Comparison of ENCODE assay signal across 8 cellular contexts in the genomic region with DNA sequence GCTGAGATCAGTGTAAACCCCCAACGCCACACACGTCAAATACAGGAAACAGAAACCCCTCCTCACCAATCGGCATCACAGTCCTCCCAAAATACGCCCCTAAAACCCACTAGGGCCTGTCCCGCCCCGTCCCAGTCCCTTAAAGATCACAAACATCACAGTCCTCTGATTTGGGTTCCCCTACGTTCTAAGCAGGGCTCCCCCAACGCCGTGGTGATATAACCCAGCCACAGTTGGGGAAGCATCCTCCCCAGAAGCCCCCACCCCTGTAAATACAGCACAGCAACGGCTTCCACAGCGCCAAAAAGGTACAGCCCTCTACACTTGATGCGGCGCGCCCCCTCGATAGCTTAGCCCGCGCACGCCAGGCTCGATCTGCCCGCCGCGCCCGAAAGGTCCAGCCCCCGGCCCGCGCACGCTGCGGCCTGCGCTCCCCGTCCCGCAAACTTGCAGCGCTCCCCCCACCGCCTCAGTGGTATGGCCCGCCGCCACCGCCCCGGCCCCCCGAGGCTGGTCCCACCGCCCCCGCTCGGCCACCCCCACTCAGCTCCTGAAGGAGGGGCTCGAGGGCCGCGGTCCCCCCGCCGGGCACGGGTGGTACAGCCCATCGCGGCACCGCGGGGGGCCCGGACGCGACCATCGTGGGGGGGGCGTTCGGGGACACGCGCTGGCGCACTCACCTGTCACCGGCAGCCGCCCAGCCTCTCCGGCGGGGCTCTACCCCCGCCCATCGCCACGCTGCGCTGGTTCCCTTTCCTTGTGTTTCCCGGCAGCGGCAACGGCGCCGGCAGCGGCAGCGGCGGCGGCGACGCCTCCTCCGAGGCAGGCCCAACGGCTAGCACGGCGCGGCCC. TPM values are rescaled to one million over a fixed set of nuclear protein-coding genes. Genes with fewer than 3 reads are reported as not detected.
DNase-seq lines count a peak whose midpoint lies in the region; ATAC-seq and TF ChIP-seq lines count a peak whose summit lies in the region.

A gene (minus strand): TSS at position 845 of the 852 bp plus-strand sequence. CDS start 20,078 bp downstream, outside the sequence.

- H3K27ac Mint-ChIP-seq in natural killer cell = peak within 1 kb of the TSS; percentile 99

- intact Hi-C loops in esophagus squamous epithelium (cut with DNase I) = no loop called here
- intact Hi-C loops in natural killer cell (cut with micrococcal nuclease) = loop anchor here (5.0 to 10.0 kb wide), 2 partner anchors 63 to 140 kb away; a partner anchor contains a TSS

- TF ChIP-seq CTCF in esophagus squamous epithelium (IDR thresholded peaks at IDR 0.05) (no peak), natural killer cell (IDR thresholded peaks at IDR 0.05) (no peak)

- H3K4me3 Mint-ChIP-seq in natural killer cell = peak within 1 kb of the TSS; percentile 94

- no peaks in the 10 kb centered on the region for H3K36me3 Mint-ChIP-seq in natural killer cell

- H3K27me3 ChIP-seq in NT2/D1 (ENCODE audit: insufficient read depth, insufficient read length) (no peaks in the 10 kb centered on the region), esophagus squamous epithelium (no peaks in the 10 kb centered on the region)

- H3K27ac ChIP-seq in esophagus squamous epithelium = peak within 1 kb of the TSS; percentile 86 to 99 (median 92)

- TF ChIP-seq POLR2A in esophagus squamous epithelium (IDR thresholded peaks at IDR 0.05) = peak in 1 of 4 donors; percentile 12

- peak within 1 kb of the TSS; percentile 95 for H3K9ac ChIP-seq in NT2/D1 (ENCODE audit: insufficient read length, low read depth)

- ATAC-seq in GM18861 (IDR thresholded peaks at IDR 0.05; ENCODE audit: unreplicated experiment) = peak; percentile 20
- peak; percentile 11 for ATAC-seq in HG03066 (IDR thresholded peaks at IDR 0.05; ENCODE audit: low read depth, unreplicated experiment)
- ATAC-seq in natural killer cell = peak; percentile 54 to 66 (median 55)

- DNase-seq in 8988T = peak; percentile 55
- DNase-seq in NT2/D1 (ENCODE audit: low read depth, low spot score) = peak; percentile 51
- DNase-seq in activated T-cell treated with anti-CD3 and anti-CD28 coated beads for 48 hours (ENCODE audit: low read depth) = peak; percentile 41
- DNase-seq in esophagus squamous epithelium (lab: John Stamatoyannopoulos, UW) = no peak
- DNase-seq in natural killer cell = peak; percentile 78
- peak; percentile 71 to 97 (median 80) for DNase-seq in stimulated activated naive CD4-positive, alpha-beta T cell (lab: John Stamatoyannopoulos, UW)

- no peaks in the 10 kb centered on the region for H3K9me3 Mint-ChIP-seq in natural killer cell

- peak within 1 kb of the TSS; percentile 84 for H3K4me3 ChIP-seq in NT2/D1 (ENCODE audit: insufficient read length, low read depth)
- H3K4me3 ChIP-seq in esophagus squamous epithelium = peak within 1 kb of the TSS; percentile 66 to 100 (median 82)

- H3K4me1 Mint-ChIP-seq in natural killer cell = peaks cover 40 to 59% of the 10 kb centered on the region in 2 donors

- H3K36me3 ChIP-seq in NT2/D1 (ENCODE audit: insufficient read depth, insufficient read length, low read length) = peaks cover 18% of the 10 kb centered on the region
- H3K36me3 ChIP-seq in esophagus squamous epithelium = peaks cover 0 to 12% (median 0%) of the 10 kb centered on the region in 3 donors

- H3K27me3 Mint-ChIP-seq in natural killer cell (ENCODE audit: low read depth in 2 of 2) = no peaks in the 10 kb centered on the region

- 0% methylated on average over 6 to 7 of the region's 84 CpGs for WGBS in esophagus squamous epithelium, 2 donors

- H3K9me3 ChIP-seq in NT2/D1 (ENCODE audit: insufficient read depth, low read length) (no peaks in the 10 kb centered on the region), esophagus squamous epithelium (no peaks in the 10 kb centered on the region)

- H3K4me1 ChIP-seq in NT2/D1 (ENCODE audit: insufficient read depth, insufficient read length) (peaks cover 15% of the 10 kb centered on the region), esophagus squamous epithelium (peaks cover 34 to 63% (median 46%) of the 10 kb centered on the region in 3 donors)

RNA-seq across cellular contexts. Expression of the gene that starts here (rescaled TPM):
- total RNA-seq in esophagus squamous epithelium (10 to 100 TPM; 59.0 to 84.7 (median 69.0) TPM), natural killer cell (100 to 1,000 TPM; 234 to 292 (median 261) TPM)
